24 cellular contexts compared by ENCODE assay signal in the genomic region with DNA sequence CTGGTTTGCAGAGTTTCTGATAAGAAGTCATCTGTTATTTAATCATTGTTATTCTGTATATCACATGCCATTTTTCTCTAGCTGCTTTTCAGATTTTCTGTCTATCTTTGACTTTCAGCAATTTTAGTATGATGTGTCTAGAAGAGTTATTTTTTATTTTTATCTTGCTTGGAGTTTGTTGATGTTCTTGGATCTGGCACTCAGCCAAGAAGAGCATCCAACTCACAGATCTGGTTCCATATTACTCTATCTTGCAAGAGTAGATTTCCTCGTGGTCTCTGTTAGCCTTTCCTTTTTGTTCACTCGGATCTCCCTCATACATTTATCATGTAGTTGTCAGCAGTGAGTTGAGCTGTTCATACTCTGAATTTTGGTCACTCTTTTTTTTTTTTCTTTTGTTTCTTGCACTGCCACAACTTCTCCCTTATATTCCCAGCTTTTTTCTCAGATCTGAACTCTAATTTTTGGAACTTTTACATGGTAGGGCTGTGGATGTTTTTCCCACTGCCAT. TPM values are rescaled to one million over a fixed set of nuclear protein-coding genes. Genes with fewer than 3 reads are reported as not detected.
DNase-seq lines count a peak whose midpoint lies in the region; ATAC-seq, FAIRE-seq and TF ChIP-seq lines count a peak whose summit lies in the region.
"Had no signal": no experiment of that assay in that cellular context is flagged by ENCODE, and none has a peak within 500 bp of the region (broad histone marks: within the 10 kb centered on the region; RNA-seq: fewer than 3 reads in every experiment).

No MANE protein-coding gene starts in this region.

- FAIRE-seq in K562 (lab: Jason Lieb, UNC) = no peak
- FAIRE-seq: GM12891 had no signal

- no peaks in the 10 kb centered on the region for H3K4me1 ChIP-seq in K562 (replicated peaks in 1 of 2; ENCODE audit: control insufficient read depth in 2 of 2, insufficient read depth in 2 of 2, low read length in 2 of 2)
- peaks cover 3% of the 10 kb centered on the region for H3K4me1 ChIP-seq in mesendoderm (ENCODE audit: control insufficient read depth, low read depth, low read length)

- POLR2A ChIA-PET in K562 (lab: Yijun Ruan, JAX) = no interaction called here

- H3K36me3 Mint-ChIP-seq in activated naive CD4-positive, alpha-beta T cell treated with anti-CD3 and anti-CD28 coated beads, Interleukin-2, amount 50 U/mL, for 24 hours = no peaks in the 10 kb centered on the region
- no peaks in the 10 kb centered on the region for H3K36me3 Mint-ChIP-seq in activated naive CD4-positive, alpha-beta T cell treated with anti-CD3 and anti-CD28 coated beads, Interleukin-2, amount 10 ng/mL, durations not matched to agents 7 days and 5 days
- H3K36me3 Mint-ChIP-seq in osteocyte (ENCODE audit: unreplicated experiment) = no peaks in the 10 kb centered on the region
- H3K36me3 Mint-ChIP-seq: CD4-positive, CD25-positive, alpha-beta regulatory T cell had no signal

- H3K27me3 Mint-ChIP-seq in activated naive CD4-positive, alpha-beta T cell treated with anti-CD3 and anti-CD28 coated beads, Interleukin-2, amount 50 U/mL, for 24 hours = no peaks in the 10 kb centered on the region
- H3K27me3 Mint-ChIP-seq in activated naive CD4-positive, alpha-beta T cell treated with anti-CD3 and anti-CD28 coated beads, Interleukin-2, amount 10 ng/mL, durations not matched to agents 7 days and 5 days = no peaks in the 10 kb centered on the region
- peaks cover 31% of the 10 kb centered on the region for H3K27me3 Mint-ChIP-seq in osteocyte (ENCODE audit: unreplicated experiment)
- H3K27me3 Mint-ChIP-seq: CD4-positive, CD25-positive, alpha-beta regulatory T cell had no signal

- DNase-seq in activated naive CD4-positive, alpha-beta T cell treated with anti-CD3 and anti-CD28 coated beads, Interleukin-2, amount 10 ng/mL, durations not matched to agents 7 days and 5 days = no peak
- DNase-seq in NCI-H2227 treated with DMSO at 0.1 percent for 48 hours (lab: John Stamatoyannopoulos, UW) = peak; percentile 42
- peak in 1 of 4 experiments; percentile 37 for DNase-seq in K562 (ENCODE audit: extremely low read depth in 1 of 4, low spot score in 3 of 4)
- no peak for DNase-seq in mesendoderm
- no peak for DNase-seq in osteocyte (ENCODE audit: extremely low spot score, unreplicated experiment)
- no peak for DNase-seq in UCSD-AML1 (lab: John Stamatoyannopoulos, UW; ENCODE audit: unreplicated experiment)
- DNase-seq: CD4-positive, CD25-positive, alpha-beta regulatory T cell; GM23248; H9; NCI-H1105 treated with DMSO at 0.1 percent for 48 hours; NCI-H1694 treated with DMSO at 0.1 percent for 48 hours; NCI-H2081 treated with DMSO at 0.1 percent for 48 hours; NCI-H446; NCI-H526; NK-92 treated with Interleukin-12 subunit alpha and Interleukin-12 subunit beta, amount 100 ng/mL, for 24 hours had no signal

- no peaks in the 10 kb centered on the region for H3K9me1 ChIP-seq in K562 (ENCODE audit: control insufficient read depth, insufficient read depth, low read length)

- no peaks in the 10 kb centered on the region for H3K9me3 Mint-ChIP-seq in activated naive CD4-positive, alpha-beta T cell treated with anti-CD3 and anti-CD28 coated beads, Interleukin-2, amount 50 U/mL, for 24 hours
- no peaks in the 10 kb centered on the region for H3K9me3 Mint-ChIP-seq in activated naive CD4-positive, alpha-beta T cell treated with anti-CD3 and anti-CD28 coated beads, Interleukin-2, amount 10 ng/mL, durations not matched to agents 7 days and 5 days
- no peaks in the 10 kb centered on the region for H3K9me3 Mint-ChIP-seq in osteocyte (ENCODE audit: unreplicated experiment)
- H3K9me3 Mint-ChIP-seq: H9; T-helper 1 cell treated with Interleukin-12 subunit alpha and Interleukin-12 subunit beta and Interleukin-4 antibody, amounts not matched to agents 30 μg/mL and 1 μg/mL, for 36 hours had no signal

- H3K27ac ChIP-seq in K562 (ENCODE audit: extremely low read depth, low read depth, low read length) = no peak overlapping the region
- no peak overlapping the region for H3K27ac ChIP-seq in mesendoderm (ENCODE audit: low read depth, low read length)
- H3K27ac ChIP-seq: GM23248, KMS-11 had no signal

- in situ Hi-C loops in K562 (cut with MboI) = no loop called here

- no peak overlapping the region for H4K5ac ChIP-seq in mesendoderm (ENCODE audit: low read length)

- intact Hi-C loops in K562 (cut with micrococcal nuclease) = loop anchor here (5.0 to 10.0 kb wide), 3 partner anchors 168 to 765 kb away; partner anchors contain the start of genes COL1A2 and TFPI2

- no TSS peak for BruUV-seq in K562 (replicated peaks; lab: Mats Ljungman, UMichigan)

- no peaks in the 10 kb centered on the region for H3K79me1 ChIP-seq in mesendoderm (ENCODE audit: low read length)

- no peak overlapping the region for H2BK120ac ChIP-seq in mesendoderm (ENCODE audit: low read depth, low read length)

- H3K4me3 Mint-ChIP-seq in activated naive CD4-positive, alpha-beta T cell treated with anti-CD3 and anti-CD28 coated beads, Interleukin-2, amount 50 U/mL, for 24 hours = no peak overlapping the region
- H3K4me3 Mint-ChIP-seq in activated naive CD4-positive, alpha-beta T cell treated with anti-CD3 and anti-CD28 coated beads, Interleukin-2, amount 10 ng/mL, durations not matched to agents 7 days and 5 days = no peak overlapping the region
- H3K4me3 Mint-ChIP-seq in osteocyte (ENCODE audit: unreplicated experiment) = no peak overlapping the region
- H3K4me3 Mint-ChIP-seq: CD4-positive, CD25-positive, alpha-beta regulatory T cell; H9; T-helper 1 cell treated with Interleukin-12 subunit alpha and Interleukin-12 subunit beta and Interleukin-4 antibody, amounts not matched to agents 30 μg/mL and 1 μg/mL, for 36 hours had no signal

- no peaks in the 10 kb centered on the region for H3K9me3 ChIP-seq in K562 (replicated peaks; ENCODE audit: control insufficient read depth, insufficient read depth, low read depth, low read length)

- H3K36me3 ChIP-seq in K562 (ENCODE audit: control insufficient read depth, insufficient read depth, low read length) = peaks cover 5% of the 10 kb centered on the region
- no peaks in the 10 kb centered on the region for H3K36me3 ChIP-seq in mesendoderm (ENCODE audit: control insufficient read depth, insufficient read depth, low read length)

- CTCF ChIA-PET in activated naive CD4-positive, alpha-beta T cell treated with anti-CD3 and anti-CD28 coated beads, Interleukin-2, amount 10 ng/mL, durations not matched to agents 7 days and 5 days (lab: Charles Lee) = no interaction called here
- CTCF ChIA-PET in K562 (lab: Yijun Ruan, JAX; ENCODE audit: low intra/inter-chr PET ratio) = no interaction called here

- H3K9ac ChIP-seq in K562 (ENCODE audit: insufficient read depth in 1 of 2, low read depth in 2 of 2, low read length in 2 of 2) (no peak overlapping the region), mesendoderm (ENCODE audit: low read length) (no peak overlapping the region)
- H3K9ac ChIP-seq: GM23248, KMS-11 had no signal

- no peak overlapping the region for H2BK5ac ChIP-seq in mesendoderm (ENCODE audit: low read length)

- no peak overlapping the region for H3K4me2 ChIP-seq in K562 (ENCODE audit: insufficient read depth, low read length)
- H3K4me2 ChIP-seq in mesendoderm (ENCODE audit: low read length) = no peak overlapping the region
- H3K4me2 ChIP-seq: KMS-11 had no signal

- TF ChIP-seq EP300 in K562 (IDR thresholded peaks at IDR 0.05; ENCODE audit: low read length) = no peak

- H3K4me3 ChIP-seq in K562 (no peak overlapping the region), mesendoderm (ENCODE audit: low read length) (no peak overlapping the region)
- H3K4me3 ChIP-seq: GM23248 had no signal

- H3K56ac ChIP-seq in mesendoderm (ENCODE audit: low read length) = no peak overlapping the region

- H2AK5ac ChIP-seq in mesendoderm (ENCODE audit: low read length) = no peak overlapping the region

- peak overlapping the region; percentile 96 for H2BK15ac ChIP-seq in mesendoderm (replicated peaks; ENCODE audit: low read depth)

- no peak overlapping the region for H4K8ac ChIP-seq in mesendoderm (ENCODE audit: low read depth, low read length)

- H3K4ac ChIP-seq in mesendoderm (ENCODE audit: low read depth, low read length) = peak overlapping the region; percentile 55

- H3K79me2 ChIP-seq in K562 (ENCODE audit: control insufficient read depth, insufficient read depth, low read length) = peaks cover 14% of the 10 kb centered on the region; the same call in 1 of the 3 replicates
- no peaks in the 10 kb centered on the region for H3K79me2 ChIP-seq in mesendoderm (ENCODE audit: control insufficient read depth, insufficient read depth, low read length)

- TF ChIP-seq POLR2A in K562 (conservative IDR thresholded peaks at IDR 0.05) = no peak

- H2AFZ ChIP-seq in K562 (ENCODE audit: low read depth, low read length) = no peak overlapping the region
- H2AFZ ChIP-seq: GM23248 had no signal

- no peaks in the 10 kb centered on the region for H3K4me1 Mint-ChIP-seq in activated naive CD4-positive, alpha-beta T cell treated with anti-CD3 and anti-CD28 coated beads, Interleukin-2, amount 50 U/mL, for 24 hours
- H3K4me1 Mint-ChIP-seq in activated naive CD4-positive, alpha-beta T cell treated with anti-CD3 and anti-CD28 coated beads, Interleukin-2, amount 10 ng/mL, durations not matched to agents 7 days and 5 days = no peaks in the 10 kb centered on the region
- no peaks in the 10 kb centered on the region for H3K4me1 Mint-ChIP-seq in osteocyte (ENCODE audit: unreplicated experiment)
- H3K4me1 Mint-ChIP-seq: CD4-positive, CD25-positive, alpha-beta regulatory T cell had no signal

- WGBS in K562 (ENCODE audit: insufficient coverage, low coverage, missing lambda C conversion rate) = 0% methylated on average over 2 of the region's 2 CpGs
- no CpG with 5 or more reads among the region's 2 CpGs for WGBS in mesendoderm (ENCODE audit: extremely low coverage, insufficient coverage, low lambda C conversion rate)

- peak overlapping the region; percentile 51 for H3K27ac Mint-ChIP-seq in activated naive CD4-positive, alpha-beta T cell treated with anti-CD3 and anti-CD28 coated beads, Interleukin-2, amount 50 U/mL, for 24 hours
- no peak overlapping the region for H3K27ac Mint-ChIP-seq in activated naive CD4-positive, alpha-beta T cell treated with anti-CD3 and anti-CD28 coated beads, Interleukin-2, amount 10 ng/mL, durations not matched to agents 7 days and 5 days
- no peak overlapping the region for H3K27ac Mint-ChIP-seq in osteocyte (ENCODE audit: unreplicated experiment)
- H3K27ac Mint-ChIP-seq: CD4-positive, CD25-positive, alpha-beta regulatory T cell; H9; T-helper 1 cell treated with Interleukin-12 subunit alpha and Interleukin-12 subunit beta and Interleukin-4 antibody, amounts not matched to agents 30 μg/mL and 1 μg/mL, for 36 hours had no signal

- no peak for TF ChIP-seq RAD21 in K562 (CRISPR knock-in tag; conservative IDR thresholded peaks at IDR 0.05 in 1 of 2, IDR thresholded peaks at IDR 0.05 in 1 of 2)

- TF ChIP-seq CTCF in K562 (IDR thresholded peaks at IDR 0.05 in 2 of 3, conservative IDR thresholded peaks at IDR 0.05 in 1 of 3; ENCODE audit: insufficient read depth in 2 of 3, low read depth in 1 of 3, low read length in 3 of 3) (no peak), osteocyte (IDR thresholded peaks at IDR 0.05) (no peak)

- no peak; the same call in 2 of the 3 replicates for ATAC-seq in K562
- no peak for ATAC-seq in GM21360 (IDR thresholded peaks at IDR 0.05; ENCODE audit: unreplicated experiment)
- ATAC-seq: Panc1 had no signal

- H3K27me3 ChIP-seq in K562 (ENCODE audit: control insufficient read depth in 2 of 2, insufficient read depth in 2 of 2, low read length in 2 of 2) (no peaks in the 10 kb centered on the region), mesendoderm (ENCODE audit: insufficient read depth, low read length, poor library complexity) (no peaks in the 10 kb centered on the region)

- no peaks in the 10 kb centered on the region for H4K20me1 ChIP-seq in K562 (replicated peaks; ENCODE audit: control insufficient read depth, insufficient read depth, low read length)

- no peak overlapping the region for H3K23ac ChIP-seq in mesendoderm (ENCODE audit: low read length)

- no peak overlapping the region for H3K18ac ChIP-seq in mesendoderm (ENCODE audit: low read length)

RNA-seq across cellular contexts. Expression of gene CALCR, which starts 54.8 kb away (rescaled TPM):
- 0.28 TPM in 1 of 2 replicates, not detected in the other for total RNA-seq in K562 (2011; cell fraction: chromatin; rRNA removed; ENCODE audit: low replicate concordance)
- total RNA-seq in K562 (2011; cell fraction: nucleolus; rRNA removed) = 0.26 TPM in 1 of 2 replicates, not detected in the other
- total RNA-seq in K562 (2011; cell fraction: nucleoplasm; rRNA removed) = not detected in 2 replicates
- total RNA-seq in K562 (2014; rRNA removed) (0.04 and 0.14 TPM in 2 replicates), K562 (2014; rRNA removed; fragmentation: Illumina TruSeq; extraction: Trizol) (0.06 and 0.07 TPM in 2 replicates), K562 (2015; rRNA removed; fragmentation: Illumina TruSeq; extraction: Trizol) (0.14 TPM in 1 of 2 replicates, not detected in the other), K562 (2021) (0.09 and 0.16 TPM in 2 replicates), osteocyte (not detected in 2 replicates)
- polyA plus RNA-seq in K562 (2011; rRNA removed) (0.09 and 0.10 TPM in 2 replicates), K562 (2014; fragmentation: Illumina TruSeq; extraction: Trizol) (0.04 and 0.07 TPM in 2 replicates), K562 (2014; fragmentation: Nextera tagmentation; extraction: Ambion mirVana) (not detected), K562 (2014; rRNA removed) (0.11 TPM in 1 of 2 replicates, not detected in the other)
- polyA plus RNA-seq in K562 (2011; cell fraction: cytosol; rRNA removed) = 0.09 TPM in 1 of 2 replicates, not detected in the other
- polyA plus RNA-seq in K562 (2011; cell fraction: nucleus; rRNA removed) = 0.04 TPM in 1 of 2 replicates, not detected in the other
- polyA plus RNA-seq in K562 (2012) = 0.07 and 0.12 TPM in 2 replicates
- not detected in 2 replicates for polyA minus RNA-seq in K562 (2011; rRNA and poly(A)+ RNA removed)
- polyA minus RNA-seq in K562 (2011; cell fraction: cytosol; rRNA and poly(A)+ RNA removed) = not detected in 2 replicates
- polyA minus RNA-seq in K562 (2011; cell fraction: nucleus; rRNA and poly(A)+ RNA removed) = not detected in 2 replicates
- 17.3 TPM for polyA plus RNA-seq in mesendoderm (2013, experiment 1 of 2)
- 16.1 TPM for polyA plus RNA-seq in mesendoderm (2013, experiment 2 of 2)
- total RNA-seq: CD4-positive, CD25-positive, alpha-beta regulatory T cell; G401; GM23248; HT1080 had no signal
- polyA plus RNA-seq: BJ; CD4-positive, CD25-positive, alpha-beta regulatory T cell; GM23248 had no signal
